In genomic region chr4:83043157-83043556, GRCh38 we compare ENCODE assay signal across 6 cellular contexts. TPM values are rescaled to one million over a fixed set of nuclear protein-coding genes. Genes with fewer than 3 reads are reported as not detected.
DNase-seq lines count a peak whose midpoint lies in the region; ATAC-seq, FAIRE-seq and TF ChIP-seq lines count a peak whose summit lies in the region.
"Not testable (repeated sequence)": the region's sequence is repeated elsewhere in the genome, so short reads cannot be mapped to it uniquely, and the experiment has no call there.

No MANE protein-coding gene starts in this region.

- H3K23ac ChIP-seq in mesenchymal stem cell (ENCODE audit: low read length in 2 of 2), result not testable (repeated sequence)

- not testable (repeated sequence) for H3K27ac ChIP-seq in K562 (ENCODE audit: extremely low read depth, low read depth, low read length); mesenchymal stem cell (ENCODE audit: low read length, poor library complexity, severe bottlenecking)
- H3K27ac ChIP-seq in gastrocnemius medialis (peak overlapping the region; percentile 59 to 76 (median 72)), uterus (peak overlapping the region; percentile 72 to 83)

- H3K4me2 ChIP-seq in K562 (ENCODE audit: insufficient read depth, low read length); mesenchymal stem cell (ENCODE audit: low read length, poor library complexity, severe bottlenecking): not testable (repeated sequence)

- not testable (repeated sequence) for H4K8ac ChIP-seq in mesenchymal stem cell (ENCODE audit: low read length)

- 89% methylated on average over 1 of the region's 2 CpGs for WGBS in K562 (ENCODE audit: insufficient coverage, low coverage, missing lambda C conversion rate)
- 100% methylated on average over 1 of the region's 2 CpGs for WGBS in mesenchymal stem cell

- peaks cover 20% of the 10 kb centered on the region for H3K79me1 ChIP-seq in mesenchymal stem cell (replicated peaks; ENCODE audit: low read length, poor library complexity, severe bottlenecking)

- peaks cover 27% of the 10 kb centered on the region for H3K4me1 Mint-ChIP-seq in HFFc6 (ENCODE audit: low read depth)
- H3K4me1 Mint-ChIP-seq in WTC11, result not testable (repeated sequence)

- not testable (repeated sequence) for H3K9me3 ChIP-seq in K562 (replicated peaks; ENCODE audit: control insufficient read depth, insufficient read depth, low read depth, low read length); mesenchymal stem cell (ENCODE audit: control insufficient read depth, low read length); gastrocnemius medialis; uterus

- intact Hi-C loops in K562 (cut with micrococcal nuclease); gastrocnemius medialis (cut with DNase I; ENCODE audit: low total_unique reads); uterus (cut with DNase I; ENCODE audit: low total_unique reads): not testable (repeated sequence)

- not testable (repeated sequence) for TF ChIP-seq CTCF in HFFc6 (IDR thresholded peaks at IDR 0.05); WTC11 (IDR thresholded peaks at IDR 0.05); K562 (IDR thresholded peaks at IDR 0.05 in 2 of 3, conservative IDR thresholded peaks at IDR 0.05 in 1 of 3; ENCODE audit: insufficient read depth in 2 of 3, low read depth in 1 of 3, low read length in 3 of 3); gastrocnemius medialis (IDR thresholded peaks at IDR 0.05 in 4 of 5, conservative IDR thresholded peaks at IDR 0.05 in 1 of 5); uterus (IDR thresholded peaks at IDR 0.05)

- not testable (repeated sequence) for H2AK5ac ChIP-seq in mesenchymal stem cell (ENCODE audit: low read length, severe bottlenecking)

- not testable (repeated sequence) for H3K9ac ChIP-seq in K562 (ENCODE audit: insufficient read depth in 1 of 2, low read depth in 2 of 2, low read length in 2 of 2)
- peak overlapping the region; percentile 64 for H3K9ac ChIP-seq in mesenchymal stem cell (ENCODE audit: low read length)

- not testable (repeated sequence) for H3K18ac ChIP-seq in mesenchymal stem cell (ENCODE audit: low read depth in 1 of 2, low read length in 2 of 2)

- H3K36me3 Mint-ChIP-seq in HFFc6 (ENCODE audit: low read depth); WTC11: not testable (repeated sequence)

- H2BK120ac ChIP-seq in mesenchymal stem cell (ENCODE audit: low read depth, low read length), result not testable (repeated sequence)

- not testable (repeated sequence) for FAIRE-seq in K562 (lab: Jason Lieb, UNC)

- H3K14ac ChIP-seq in mesenchymal stem cell (ENCODE audit: low read length in 2 of 2), result not testable (repeated sequence)

- not testable (repeated sequence) for DNase-seq in HFFc6; WTC11 (ENCODE audit: low spot score); K562 (ENCODE audit: extremely low read depth in 1 of 4, low spot score in 3 of 4); mesenchymal stem cell; gastrocnemius medialis; uterus

- TF ChIP-seq POLR2A in K562 (conservative IDR thresholded peaks at IDR 0.05); gastrocnemius medialis (IDR thresholded peaks at IDR 0.05); uterus (IDR thresholded peaks at IDR 0.05): not testable (repeated sequence)

- H3K79me2 ChIP-seq in K562 (ENCODE audit: control insufficient read depth, insufficient read depth, low read length), result peaks cover 56% of the 10 kb centered on the region

- H3K4me3 ChIP-seq in K562; mesenchymal stem cell (ENCODE audit: insufficient read depth in 1 of 2, low read depth in 1 of 2, low read length in 2 of 2); gastrocnemius medialis; uterus: not testable (repeated sequence)

- in situ Hi-C loops in K562 (cut with MboI), result not testable (repeated sequence)
- in situ Hi-C loops in gastrocnemius medialis (cut with MboI; ENCODE audit: low sequenced_read_pairs in 4 of 4), result loop anchor here in 2 of 4 donors (25.0 kb wide), 1 partner anchor 419 kb away; the partner anchor contains the start of genes HELQ (in 2 of the 2) and MRPS18C (in 2 of the 2)

- peaks cover 13% of the 10 kb centered on the region; the same call in 1 of the 3 replicates for H3K36me3 ChIP-seq in K562 (ENCODE audit: control insufficient read depth, insufficient read depth, low read length)
- H3K36me3 ChIP-seq in mesenchymal stem cell (ENCODE audit: control insufficient read depth in 1 of 2, insufficient read depth in 2 of 2, low read depth in 1 of 2, low read length in 2 of 2); gastrocnemius medialis; uterus: not testable (repeated sequence)

- not testable (repeated sequence) for H2BK5ac ChIP-seq in mesenchymal stem cell (ENCODE audit: low read depth, low read length, poor library complexity, severe bottlenecking)

- TF ChIP-seq RAD21 in K562 (CRISPR knock-in tag; conservative IDR thresholded peaks at IDR 0.05 in 1 of 2, IDR thresholded peaks at IDR 0.05 in 1 of 2), result not testable (repeated sequence)

- H2BK15ac ChIP-seq in mesenchymal stem cell (ENCODE audit: low read depth, poor library complexity, severe bottlenecking), result not testable (repeated sequence)

- not testable (repeated sequence) for H3K9me1 ChIP-seq in K562 (ENCODE audit: control insufficient read depth, insufficient read depth, low read length)

- peak overlapping the region; percentile 84 for H3K27ac Mint-ChIP-seq in HFFc6
- not testable (repeated sequence) for H3K27ac Mint-ChIP-seq in WTC11

- ATAC-seq in WTC11, K562, gastrocnemius medialis: not testable (repeated sequence)

- H3K4me3 Mint-ChIP-seq in HFFc6, result peak overlapping the region; percentile 42; the same call in 1 of the 2 replicates
- H3K4me3 Mint-ChIP-seq in WTC11, result not testable (repeated sequence)

- H2AFZ ChIP-seq in K562 (ENCODE audit: low read depth, low read length); mesenchymal stem cell (ENCODE audit: low read depth, low read length): not testable (repeated sequence)

- not testable (repeated sequence) for H3K27me3 Mint-ChIP-seq in HFFc6 (ENCODE audit: insufficient read depth); WTC11 (ENCODE audit: low read depth)

- CTCF ChIA-PET in WTC11 (lab: Charles Lee); K562 (lab: Yijun Ruan, JAX; ENCODE audit: low intra/inter-chr PET ratio): not testable (repeated sequence)

- not testable (repeated sequence) for H2BK12ac ChIP-seq in mesenchymal stem cell (ENCODE audit: low read length in 2 of 2)

- H3K4me1 ChIP-seq in K562 (replicated peaks in 1 of 2; ENCODE audit: control insufficient read depth in 2 of 2, insufficient read depth in 2 of 2, low read length in 2 of 2); mesenchymal stem cell (ENCODE audit: control insufficient read depth, insufficient read depth, low read depth, low read length); uterus: not testable (repeated sequence)
- peaks cover 6 to 17% of the 10 kb centered on the region in 2 donors for H3K4me1 ChIP-seq in gastrocnemius medialis

- POLR2A ChIA-PET in WTC11 (lab: Charles Lee), result interaction anchor here (0.6 kb wide), 1 partner anchor 72 kb away, joined by 6 read pairs; the partner anchor contains the start of gene PLAC8
- POLR2A ChIA-PET in K562 (lab: Yijun Ruan, JAX), result not testable (repeated sequence)

- TF ChIP-seq EP300 in K562 (IDR thresholded peaks at IDR 0.05; ENCODE audit: low read length), result not testable (repeated sequence)

- H3K4ac ChIP-seq in mesenchymal stem cell (ENCODE audit: low read depth in 1 of 2, low read length in 2 of 2), result not testable (repeated sequence)

- H3K27me3 ChIP-seq in K562 (ENCODE audit: control insufficient read depth in 2 of 2, insufficient read depth in 2 of 2, low read length in 2 of 2); mesenchymal stem cell (ENCODE audit: control insufficient read depth in 1 of 2, insufficient read depth in 1 of 2, low read length in 2 of 2); gastrocnemius medialis; uterus: not testable (repeated sequence)

- BruUV-seq in K562 (replicated peaks; lab: Mats Ljungman, UMichigan), result not testable (repeated sequence)

- H4K20me1 ChIP-seq in K562 (replicated peaks; ENCODE audit: control insufficient read depth, insufficient read depth, low read length), result not testable (repeated sequence)

- H3K9me3 Mint-ChIP-seq in HFFc6, WTC11: not testable (repeated sequence)

- H4K91ac ChIP-seq in mesenchymal stem cell (ENCODE audit: low read length), result not testable (repeated sequence)

RNA-seq across cellular contexts. Expression of gene COPS4, which starts 8.2 kb away (rescaled TPM):
- total RNA-seq in HFFc6 (2021; fragmentation: NEBNext Ultra II Directional; extraction: Animal tissue kit (Norgen Biotek cat#: 25700)), result 10 to 100 TPM; 56.4 to 73.6 (median 69.2) TPM
- total RNA-seq in WTC11 (2021) (26.9 to 30.9 TPM (median 28.7 TPM) in 3 replicates), K562 (2014; rRNA removed) (46.6 and 67.8 TPM in 2 replicates), K562 (2014; rRNA removed; fragmentation: Illumina TruSeq; extraction: Trizol) (69.9 and 76.0 TPM in 2 replicates), K562 (2015; rRNA removed; fragmentation: Illumina TruSeq; extraction: Trizol) (67.9 and 70.9 TPM in 2 replicates), K562 (2021) (44.7 and 48.6 TPM in 2 replicates), gastrocnemius medialis (100 to 1,000 TPM in 2 of 4 donors, 10 to 100 TPM in 2; 67.9 to 151 (median 91.9) TPM), uterus (100 to 1,000 TPM in 1 of 4 donors, 10 to 100 TPM in 3; 21.3 to 113 (median 73.3) TPM)
- 19.1 and 28.5 TPM in 2 replicates for total RNA-seq in K562 (2011; cell fraction: chromatin; rRNA removed; ENCODE audit: low replicate concordance)
- 9.5 and 12.2 TPM in 2 replicates for total RNA-seq in K562 (2011; cell fraction: nucleolus; rRNA removed)
- 18.7 and 26.3 TPM in 2 replicates for total RNA-seq in K562 (2011; cell fraction: nucleoplasm; rRNA removed)
- polyA plus RNA-seq in K562 (2011; rRNA removed) (59.4 and 77.9 TPM in 2 replicates), K562 (2014; fragmentation: Illumina TruSeq; extraction: Trizol) (82.4 and 82.7 TPM in 2 replicates), K562 (2014; fragmentation: Nextera tagmentation; extraction: Ambion mirVana) (100 to 1,000 TPM; 171 to 180 TPM), K562 (2014; rRNA removed) (57.5 and 78.4 TPM in 2 replicates)
- 36.8 and 37.1 TPM in 2 replicates for polyA plus RNA-seq in K562 (2011; cell fraction: cytosol; rRNA removed)
- polyA plus RNA-seq in K562 (2011; cell fraction: nucleus; rRNA removed), result 14.8 and 20.0 TPM in 2 replicates
- polyA plus RNA-seq in K562 (2012), result 49.8 and 86.2 TPM in 2 replicates
- 67.7 and 73.6 TPM in 2 replicates for polyA minus RNA-seq in K562 (2011; rRNA and poly(A)+ RNA removed)
- polyA minus RNA-seq in K562 (2011; cell fraction: cytosol; rRNA and poly(A)+ RNA removed), result 13.8 and 21.3 TPM in 2 replicates
- 13.3 and 22.9 TPM in 2 replicates for polyA minus RNA-seq in K562 (2011; cell fraction: nucleus; rRNA and poly(A)+ RNA removed)
- polyA plus RNA-seq in mesenchymal stem cell (2013, experiment 1 of 2), result 41.8 TPM
- 42.4 TPM for polyA plus RNA-seq in mesenchymal stem cell (2013, experiment 2 of 2)

RNA-seq across cellular contexts. Expression of gene LIN54, which starts 32.5 kb away (rescaled TPM):
- total RNA-seq in HFFc6 (2021; fragmentation: NEBNext Ultra II Directional; extraction: Animal tissue kit (Norgen Biotek cat#: 25700)), result 10 to 100 TPM; 13.8 to 20.5 (median 18.6) TPM
- total RNA-seq in WTC11 (2021) (11.8 to 13.2 TPM (median 12.7 TPM) in 3 replicates), K562 (2014; rRNA removed) (14.3 and 15.4 TPM in 2 replicates), K562 (2014; rRNA removed; fragmentation: Illumina TruSeq; extraction: Trizol) (19.4 and 22.2 TPM in 2 replicates), K562 (2015; rRNA removed; fragmentation: Illumina TruSeq; extraction: Trizol) (21.4 and 22.5 TPM in 2 replicates), K562 (2021) (15.8 and 17.7 TPM in 2 replicates), gastrocnemius medialis (10 to 100 TPM; 12.0 to 25.0 (median 14.5) TPM), uterus (10 to 100 TPM in 3 of 4 donors, 1 to 10 TPM in 1; 3.3 to 47.6 (median 20.2) TPM)
- 32.4 and 47.9 TPM in 2 replicates for total RNA-seq in K562 (2011; cell fraction: chromatin; rRNA removed; ENCODE audit: low replicate concordance)
- 13.2 and 15.8 TPM in 2 replicates for total RNA-seq in K562 (2011; cell fraction: nucleolus; rRNA removed)
- total RNA-seq in K562 (2011; cell fraction: nucleoplasm; rRNA removed), result 21.3 and 40.8 TPM in 2 replicates
- polyA plus RNA-seq in K562 (2011; rRNA removed) (17.3 and 22.2 TPM in 2 replicates), K562 (2014; fragmentation: Illumina TruSeq; extraction: Trizol) (15.4 and 16.8 TPM in 2 replicates), K562 (2014; fragmentation: Nextera tagmentation; extraction: Ambion mirVana) (1 to 10 TPM; 2.2 to 2.5 TPM), K562 (2014; rRNA removed) (11.6 and 13.7 TPM in 2 replicates)
- polyA plus RNA-seq in K562 (2011; cell fraction: cytosol; rRNA removed), result 12.6 and 13.5 TPM in 2 replicates
- 11.7 and 11.9 TPM in 2 replicates for polyA plus RNA-seq in K562 (2011; cell fraction: nucleus; rRNA removed)
- polyA plus RNA-seq in K562 (2012), result 9.6 and 9.8 TPM in 2 replicates
- 53.0 and 63.6 TPM in 2 replicates for polyA minus RNA-seq in K562 (2011; rRNA and poly(A)+ RNA removed)
- polyA minus RNA-seq in K562 (2011; cell fraction: cytosol; rRNA and poly(A)+ RNA removed), result 11.9 and 15.4 TPM in 2 replicates
- 17.5 and 23.4 TPM in 2 replicates for polyA minus RNA-seq in K562 (2011; cell fraction: nucleus; rRNA and poly(A)+ RNA removed)
- 8.7 TPM for polyA plus RNA-seq in mesenchymal stem cell (2013, experiment 1 of 2)
- polyA plus RNA-seq in mesenchymal stem cell (2013, experiment 2 of 2), result 8.6 TPM
